Comparison of ENCODE assay signal across 15 cellular contexts in the genomic region with DNA sequence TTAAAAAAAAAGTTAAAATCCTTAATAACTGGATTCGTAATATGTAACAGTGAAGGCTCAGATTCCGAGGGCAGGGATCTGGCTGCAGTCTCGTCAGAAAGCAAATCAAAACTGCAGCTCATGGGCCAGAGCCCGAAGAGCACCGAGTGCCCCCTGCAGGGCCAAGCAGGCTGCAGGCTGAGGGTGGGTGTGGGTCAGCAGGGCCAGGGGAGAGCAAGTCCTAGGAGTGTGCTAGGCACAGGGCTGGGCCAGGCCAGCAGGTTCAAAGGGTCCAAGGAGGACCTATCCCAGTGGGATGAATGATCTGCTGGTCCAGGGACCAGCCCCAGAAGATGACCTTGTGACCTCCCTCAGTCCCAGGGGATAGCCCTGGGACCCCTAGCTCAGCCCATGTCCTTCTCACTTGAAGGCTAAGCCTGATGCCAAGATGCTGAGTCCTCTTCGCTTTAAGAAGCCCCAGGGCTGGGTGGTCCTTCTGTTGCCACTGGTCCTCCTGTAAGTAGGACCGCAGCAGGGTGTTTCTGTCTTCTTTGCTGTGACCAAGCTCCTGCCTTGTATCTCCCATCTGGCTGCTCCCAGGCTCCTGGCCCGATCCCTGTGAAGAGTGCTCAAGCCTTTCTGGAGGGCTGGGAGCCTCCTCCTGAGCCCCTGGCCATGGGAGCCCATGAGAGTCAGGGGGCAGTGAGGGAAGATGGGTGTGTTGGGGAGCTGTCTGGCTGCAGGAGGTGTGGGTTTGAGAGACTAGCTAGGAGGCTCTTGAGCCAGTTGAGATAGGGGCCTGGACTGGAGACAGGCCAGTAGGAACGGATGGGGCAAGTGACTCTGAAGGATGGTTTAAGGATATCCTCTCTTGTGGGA.
A peak's percentile ranks its signal among the peaks of the same experiment; 100 is the strongest.
DNase-seq lines count a peak whose midpoint lies in the region; ATAC-seq and TF ChIP-seq lines count a peak whose summit lies in the region.
"Had no signal": no experiment of that assay in that cellular context is flagged by ENCODE, and none has a peak within 500 bp of the region (broad histone marks: within the 10 kb centered on the region; RNA-seq: fewer than 3 reads in every experiment).

No MANE protein-coding gene starts in this region.

- no peak for DNase-seq in activated T-helper 1 cell treated with anti-CD3 and anti-CD28 coated beads, Interleukin-12 subunit alpha, Interleukin-12 subunit beta, Interleukin-2, Interleukin-4 antibody, amounts not matched to agents 30 ng/mL and 10 ng/mL and 1 ng/mL, durations not matched to agents 14 hours and 24 hours and 36 hours (ENCODE audit: low spot score)
- DNase-seq in heart right ventricle (no peak), posterior vena cava (ENCODE audit: low spot score) (peak; percentile 64), ureter (ENCODE audit: low spot score) (no peak), superior temporal gyrus (ENCODE audit: extremely low spot score) (no peak), HFFc6 (no peak)
- DNase-seq in stimulated activated naive B cell treated with anti-CD40 and anti-IgM and Interleukin-4, amounts not matched to agents 10 μg/mL and 1 μg/mL and 100 μg/mL, for 72 hours = no peak
- DNase-seq: NCI-H1105 treated with DMSO at 0.1 percent for 48 hours; nucleus accumbens; stimulated activated CD4-positive, alpha-beta T cell treated with anti-CD3 and anti-CD28 coated beads, Interleukin-2, amount 100 ng/mL, for 24 hours had no signal

- H3K9me3 Mint-ChIP-seq in activated T-helper 1 cell treated with anti-CD3 and anti-CD28 coated beads, Interleukin-12 subunit alpha, Interleukin-12 subunit beta, Interleukin-2, Interleukin-4 antibody, amounts not matched to agents 30 ng/mL and 10 ng/mL and 1 ng/mL, durations not matched to agents 14 hours and 24 hours and 36 hours = no peaks in the 10 kb centered on the region
- no peaks in the 10 kb centered on the region for H3K9me3 Mint-ChIP-seq in stimulated activated naive B cell treated with anti-CD40 and anti-IgM and Interleukin-4, amounts not matched to agents 10 μg/mL and 1 μg/mL and 100 μg/mL, for 72 hours
- H3K9me3 Mint-ChIP-seq in HFFc6 = no peaks in the 10 kb centered on the region
- H3K9me3 Mint-ChIP-seq: stimulated activated memory B cell treated with anti-CD40 and anti-IgM and Interleukin-4, amounts not matched to agents 10 μg/mL and 1 μg/mL and 100 μg/mL, for 72 hours had no signal

- H3K9ac ChIP-seq in BLaER1 treated with 17β-estradiol and CSF1 and Interleukin-3, amounts not matched to agents 10 nM and 100 nM = 0 out of 22 replicates have a peak overlapping the region, but pooled peaks of 1 of the 11 experiments have one; percentile 1

- intact Hi-C loops in activated T-helper 1 cell treated with anti-CD3 and anti-CD28 coated beads, Interleukin-12 subunit alpha, Interleukin-12 subunit beta, Interleukin-2, Interleukin-4 antibody, amounts not matched to agents 30 ng/mL and 10 ng/mL and 1 ng/mL, durations not matched to agents 14 hours and 24 hours and 36 hours (cut with micrococcal nuclease) = no loop called here
- intact Hi-C loops in heart right ventricle (cut with DNase I) (loop anchor here in 3 of 10 donors (10.0 kb wide), 3 partner anchors 261 to 551 kb away; no protein-coding TSS in a partner anchor), posterior vena cava (cut with DNase I) (loop anchor here in 1 of 2 donors (10.0 kb wide), 1 partner anchor 191 kb away; no protein-coding TSS in a partner anchor)

- H4K20me1 ChIP-seq in BLaER1 treated with 17β-estradiol and CSF1 and Interleukin-3, amounts not matched to agents 10 nM and 100 nM = peaks cover 0 to 45% (median 25%) of the 10 kb centered on the region in 11 experiments; a peak in 15 of 22 replicates

- peaks cover 6% of the 10 kb centered on the region for H3K27me3 Mint-ChIP-seq in activated T-helper 1 cell treated with anti-CD3 and anti-CD28 coated beads, Interleukin-12 subunit alpha, Interleukin-12 subunit beta, Interleukin-2, Interleukin-4 antibody, amounts not matched to agents 30 ng/mL and 10 ng/mL and 1 ng/mL, durations not matched to agents 14 hours and 24 hours and 36 hours (ENCODE audit: insufficient read depth)
- H3K27me3 Mint-ChIP-seq in stimulated activated naive B cell treated with anti-CD40 and anti-IgM and Interleukin-4, amounts not matched to agents 10 μg/mL and 1 μg/mL and 100 μg/mL, for 72 hours = peaks cover 25 to 40% of the 10 kb centered on the region in 2 donors
- H3K27me3 Mint-ChIP-seq in HFFc6 (ENCODE audit: insufficient read depth) = peaks cover 49% of the 10 kb centered on the region

- peak overlapping the region in 2 of 11 experiments; percentile 19 to 53; a peak in 2 of 22 replicates for H3K27ac ChIP-seq in BLaER1 treated with 17β-estradiol and CSF1 and Interleukin-3, amounts not matched to agents 10 nM and 100 nM
- peak overlapping the region; percentile 6 to 68 (median 45) for H3K27ac ChIP-seq in heart right ventricle
- H3K27ac ChIP-seq: C4-2B, RWPE1 had no signal

- H3K36me3 Mint-ChIP-seq in activated T-helper 1 cell treated with anti-CD3 and anti-CD28 coated beads, Interleukin-12 subunit alpha, Interleukin-12 subunit beta, Interleukin-2, Interleukin-4 antibody, amounts not matched to agents 30 ng/mL and 10 ng/mL and 1 ng/mL, durations not matched to agents 14 hours and 24 hours and 36 hours (ENCODE audit: low read depth) = no peaks in the 10 kb centered on the region
- no peaks in the 10 kb centered on the region for H3K36me3 Mint-ChIP-seq in stimulated activated naive B cell treated with anti-CD40 and anti-IgM and Interleukin-4, amounts not matched to agents 10 μg/mL and 1 μg/mL and 100 μg/mL, for 72 hours
- H3K36me3 Mint-ChIP-seq in HFFc6 (ENCODE audit: low read depth) = no peaks in the 10 kb centered on the region
- H3K36me3 Mint-ChIP-seq: stimulated activated memory B cell treated with anti-CD40 and anti-IgM and Interleukin-4, amounts not matched to agents 10 μg/mL and 1 μg/mL and 100 μg/mL, for 72 hours had no signal

- no peak overlapping the region for H3K4me3 ChIP-seq in BLaER1 treated with 17β-estradiol and CSF1 and Interleukin-3, amounts not matched to agents 10 nM and 100 nM
- H3K4me3 ChIP-seq in heart right ventricle = peak overlapping the region in 1 of 10 donors; percentile 17

- peak overlapping the region; percentile 16 for H3K4me3 Mint-ChIP-seq in activated T-helper 1 cell treated with anti-CD3 and anti-CD28 coated beads, Interleukin-12 subunit alpha, Interleukin-12 subunit beta, Interleukin-2, Interleukin-4 antibody, amounts not matched to agents 30 ng/mL and 10 ng/mL and 1 ng/mL, durations not matched to agents 14 hours and 24 hours and 36 hours
- no peak overlapping the region for H3K4me3 Mint-ChIP-seq in stimulated activated naive B cell treated with anti-CD40 and anti-IgM and Interleukin-4, amounts not matched to agents 10 μg/mL and 1 μg/mL and 100 μg/mL, for 72 hours
- no peak overlapping the region for H3K4me3 Mint-ChIP-seq in HFFc6
- H3K4me3 Mint-ChIP-seq: stimulated activated memory B cell treated with anti-CD40 and anti-IgM and Interleukin-4, amounts not matched to agents 10 μg/mL and 1 μg/mL and 100 μg/mL, for 72 hours had no signal

- ATAC-seq in heart right ventricle = no peak
- no peak for ATAC-seq in stimulated activated naive B cell treated with anti-CD40 and anti-IgM and Interleukin-4, amounts not matched to agents 10 μg/mL and 1 μg/mL and 100 μg/mL, for 72 hours (replicated peaks)
- ATAC-seq: HCT116; stimulated activated memory B cell treated with anti-CD40 and anti-IgM and Interleukin-4, amounts not matched to agents 10 μg/mL and 1 μg/mL and 100 μg/mL, for 72 hours had no signal

- H3K4me1 ChIP-seq in BLaER1 treated with 17β-estradiol and CSF1 and Interleukin-3, amounts not matched to agents 10 nM and 100 nM = peaks cover 35 to 84% (median 74%) of the 10 kb centered on the region in 10 experiments
- H3K4me1 ChIP-seq in heart right ventricle = peaks cover 9 to 44% (median 32%) of the 10 kb centered on the region in 9 donors

- peak in 1 of 9 donors; percentile 14 for TF ChIP-seq CTCF in heart right ventricle (IDR thresholded peaks at IDR 0.05)
- no peak; the same call in 1 of the 2 replicates for TF ChIP-seq CTCF in HFFc6 (IDR thresholded peaks at IDR 0.05)

- 75 to 80% methylated on average over 9 of the region's 9 CpGs for WGBS in heart right ventricle, 2 donors

- peaks cover 0 to 26% (median 6%) of the 10 kb centered on the region in 11 experiments; a peak in 12 of 22 replicates for H3K27me3 ChIP-seq in BLaER1 treated with 17β-estradiol and CSF1 and Interleukin-3, amounts not matched to agents 10 nM and 100 nM
- no peaks in the 10 kb centered on the region for H3K27me3 ChIP-seq in heart right ventricle

- peaks cover 22% of the 10 kb centered on the region for H3K4me1 Mint-ChIP-seq in activated T-helper 1 cell treated with anti-CD3 and anti-CD28 coated beads, Interleukin-12 subunit alpha, Interleukin-12 subunit beta, Interleukin-2, Interleukin-4 antibody, amounts not matched to agents 30 ng/mL and 10 ng/mL and 1 ng/mL, durations not matched to agents 14 hours and 24 hours and 36 hours (ENCODE audit: low read depth)
- peaks cover 3 to 9% of the 10 kb centered on the region in 2 donors for H3K4me1 Mint-ChIP-seq in stimulated activated naive B cell treated with anti-CD40 and anti-IgM and Interleukin-4, amounts not matched to agents 10 μg/mL and 1 μg/mL and 100 μg/mL, for 72 hours
- H3K4me1 Mint-ChIP-seq in HFFc6 (ENCODE audit: low read depth) = no peaks in the 10 kb centered on the region

- no peak overlapping the region for H3K27ac Mint-ChIP-seq in activated T-helper 1 cell treated with anti-CD3 and anti-CD28 coated beads, Interleukin-12 subunit alpha, Interleukin-12 subunit beta, Interleukin-2, Interleukin-4 antibody, amounts not matched to agents 30 ng/mL and 10 ng/mL and 1 ng/mL, durations not matched to agents 14 hours and 24 hours and 36 hours
- H3K27ac Mint-ChIP-seq in stimulated activated naive B cell treated with anti-CD40 and anti-IgM and Interleukin-4, amounts not matched to agents 10 μg/mL and 1 μg/mL and 100 μg/mL, for 72 hours = no peak overlapping the region
- no peak overlapping the region for H3K27ac Mint-ChIP-seq in HFFc6
- H3K27ac Mint-ChIP-seq: stimulated activated memory B cell treated with anti-CD40 and anti-IgM and Interleukin-4, amounts not matched to agents 10 μg/mL and 1 μg/mL and 100 μg/mL, for 72 hours had no signal

- no peaks in the 10 kb centered on the region for H3K9me3 ChIP-seq in BLaER1 treated with 17β-estradiol and CSF1 and Interleukin-3, amounts not matched to agents 10 nM and 100 nM (replicated peaks in 1 of 11)
- H3K9me3 ChIP-seq in heart right ventricle = no peaks in the 10 kb centered on the region

- peak overlapping the region; percentile 55 to 95 (median 80) for H3K4me2 ChIP-seq in BLaER1 treated with 17β-estradiol and CSF1 and Interleukin-3, amounts not matched to agents 10 nM and 100 nM

- peaks cover 0 to 27% (median 0%) of the 10 kb centered on the region in 11 experiments; a peak in 2 of 22 replicates for H3K36me3 ChIP-seq in BLaER1 treated with 17β-estradiol and CSF1 and Interleukin-3, amounts not matched to agents 10 nM and 100 nM
- peaks cover 0 to 64% (median under 1%) of the 10 kb centered on the region in 9 donors for H3K36me3 ChIP-seq in heart right ventricle
